ENCODE assay signal across 14 cellular contexts in the genomic region with DNA sequence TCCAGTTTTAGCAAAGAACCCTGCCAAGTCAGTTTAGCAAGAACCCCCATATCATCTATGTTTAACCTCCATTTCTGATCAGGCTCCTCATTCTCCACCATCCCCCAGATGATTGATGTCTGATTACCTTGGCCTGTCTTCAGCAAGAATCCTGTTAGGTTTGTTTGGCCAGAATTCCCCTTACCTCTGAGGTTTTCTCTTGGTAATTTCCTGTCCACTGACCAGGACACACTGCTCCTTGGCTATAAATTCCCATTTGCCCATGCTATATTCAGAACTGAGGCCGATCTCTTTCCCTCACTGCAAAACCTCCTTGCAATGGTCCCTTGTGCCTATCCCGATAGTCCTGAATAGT. TPM values are rescaled to one million over a fixed set of nuclear protein-coding genes. Genes with fewer than 3 reads are reported as not detected.
A peak's percentile ranks its signal among the peaks of the same experiment; 100 is the strongest.
DNase-seq lines count a peak whose midpoint lies in the region; ATAC-seq and TF ChIP-seq lines count a peak whose summit lies in the region.
"Had no signal": no experiment of that assay in that cellular context is flagged by ENCODE, and none has a peak within 500 bp of the region (broad histone marks: within the 10 kb centered on the region; RNA-seq: fewer than 3 reads in every experiment).

No MANE protein-coding gene starts in this region.

- DNase-seq in H9 (no peak), mesenchymal stem cell (no peak), NCI-H2081 treated with DMSO at 0.1 percent for 48 hours (lab: John Stamatoyannopoulos, UW) (no peak), islet precursor cell (no peak)
- no peak for DNase-seq in stimulated activated CD4-positive, alpha-beta T cell treated with anti-CD3 and anti-CD28 coated beads, Interleukin-2, amount 100 ng/mL, for 24 hours
- DNase-seq: cerebellar nuclear complex; esophagus squamous epithelium; NCI-H1436 treated with DMSO at 0.1 percent for 48 hours; stimulated activated naive CD4-positive, alpha-beta T cell treated with Interleukin-2 at 50 U/mL for 16 hours; WERI-Rb-1 had no signal

- no peak overlapping the region for H3K27ac Mint-ChIP-seq in H9
- H3K27ac Mint-ChIP-seq in activated naive CD8-positive, alpha-beta T cell = no peak overlapping the region

- TF ChIP-seq CTCF in H9 (conservative IDR thresholded peaks at IDR 0.05) = no peak

- H3K23ac ChIP-seq in H9 (ENCODE audit: insufficient read length, low read depth, low read length) (no peak overlapping the region), mesenchymal stem cell (ENCODE audit: low read length in 2 of 2) (no peak overlapping the region)

- peaks cover 19% of the 10 kb centered on the region for H3K4me1 ChIP-seq in ACC112 (ENCODE audit: control insufficient read depth, insufficient read depth, low read length, unreplicated experiment)
- H3K4me1 ChIP-seq in H9 (ENCODE audit: insufficient read depth, low read length) = peaks cover 7% of the 10 kb centered on the region; the same call in 1 of the 2 replicates
- H3K4me1 ChIP-seq in mesenchymal stem cell (ENCODE audit: control insufficient read depth, insufficient read depth, low read depth, low read length) = peaks cover 4% of the 10 kb centered on the region

- H3K4me3 ChIP-seq in ACC112 (ENCODE audit: low read depth, low read length) (peak overlapping the region; percentile 74; the same call in 1 of the 2 replicates), mesenchymal stem cell (ENCODE audit: insufficient read depth in 1 of 2, low read depth in 1 of 2, low read length in 2 of 2) (peak overlapping the region in 1 of 2 experiments; percentile 75)

- H3K4me3 Mint-ChIP-seq in H9 = peak overlapping the region; percentile 74 to 78
- H3K4me3 Mint-ChIP-seq in activated naive CD8-positive, alpha-beta T cell = peak overlapping the region; percentile 86

- peaks cover 20 to 27% of the 10 kb centered on the region in 2 experiments for H3K4me1 Mint-ChIP-seq in H9
- H3K4me1 Mint-ChIP-seq in activated naive CD8-positive, alpha-beta T cell (ENCODE audit: low read depth) = peaks cover 41% of the 10 kb centered on the region

- H2BK120ac ChIP-seq in H9 (ENCODE audit: low read depth, low read length, poor library complexity, severe bottlenecking) (no peak overlapping the region), mesenchymal stem cell (ENCODE audit: low read depth, low read length) (no peak overlapping the region)

- H3K14ac ChIP-seq in H9 (ENCODE audit: insufficient read depth, low read length) = no peak overlapping the region
- no peak overlapping the region for H3K14ac ChIP-seq in mesenchymal stem cell (ENCODE audit: low read length in 2 of 2)

- H3K18ac ChIP-seq in H9 (ENCODE audit: insufficient read length, low read depth, low read length) (no peak overlapping the region), mesenchymal stem cell (ENCODE audit: low read depth in 1 of 2, low read length in 2 of 2) (no peak overlapping the region)

- no CpG with 5 or more reads among the region's 2 CpGs for WGBS in H9 (ENCODE audit: extremely low coverage, insufficient read length, low lambda C conversion rate)
- WGBS in mesenchymal stem cell = 87% methylated on average over 2 of the region's 2 CpGs

- H3K27ac ChIP-seq in ACC112 (ENCODE audit: low read depth, low read length) = peak overlapping the region; percentile 56
- H3K27ac ChIP-seq in H9 (ENCODE audit: insufficient read length, low read depth, low read length) = no peak overlapping the region
- H3K27ac ChIP-seq in mesenchymal stem cell (ENCODE audit: low read length, poor library complexity, severe bottlenecking) = no peak overlapping the region
- H3K27ac ChIP-seq: WERI-Rb-1 had no signal

- H4K5ac ChIP-seq in H9 (ENCODE audit: insufficient read length, low read depth, low read length) = no peak overlapping the region

- peaks cover 3% of the 10 kb centered on the region for H3K23me2 ChIP-seq in H9 (ENCODE audit: insufficient read length, low read depth, low read length, poor library complexity, severe bottlenecking)

- H4K8ac ChIP-seq in H9 (replicated peaks; ENCODE audit: insufficient read length, low read depth, low read length) = no peak overlapping the region
- no peak overlapping the region for H4K8ac ChIP-seq in mesenchymal stem cell (ENCODE audit: low read length)

- H3K36me3 Mint-ChIP-seq in H9 (ENCODE audit: insufficient read depth in 1 of 3, low read depth in 3 of 3) = peaks cover 0 to 1% (median 0%) of the 10 kb centered on the region in 3 experiments; a peak in 2 of 7 replicates
- peaks cover 5% of the 10 kb centered on the region for H3K36me3 Mint-ChIP-seq in activated naive CD8-positive, alpha-beta T cell

- no peak overlapping the region for H3K4ac ChIP-seq in H9 (ENCODE audit: low read depth, low read length)
- no peak overlapping the region for H3K4ac ChIP-seq in mesenchymal stem cell (ENCODE audit: low read depth in 1 of 2, low read length in 2 of 2)

- peaks cover 4% of the 10 kb centered on the region in 2 experiments; a peak in 4 of 5 replicates for H3K9me3 Mint-ChIP-seq in H9
- H3K9me3 Mint-ChIP-seq in activated naive CD8-positive, alpha-beta T cell (ENCODE audit: low read depth) = no peaks in the 10 kb centered on the region

- no peak overlapping the region for H3K56ac ChIP-seq in H9 (ENCODE audit: insufficient read length, low read depth, low read length)

- H3K4me2 ChIP-seq in H9 (ENCODE audit: insufficient read depth, insufficient read length, low read length) = peak overlapping the region; percentile 62
- no peak overlapping the region for H3K4me2 ChIP-seq in mesenchymal stem cell (ENCODE audit: low read length, poor library complexity, severe bottlenecking)

- H2BK20ac ChIP-seq in H9 (ENCODE audit: low read depth, low read length, poor library complexity, severe bottlenecking) = no peak overlapping the region

- H3K79me2 ChIP-seq in ACC112 (ENCODE audit: control insufficient read depth, insufficient read depth, low read length, unreplicated experiment) (no peaks in the 10 kb centered on the region), H9 (ENCODE audit: insufficient read depth, low read length) (no peaks in the 10 kb centered on the region)

- H4K91ac ChIP-seq in H9 (ENCODE audit: insufficient read length, low read depth, low read length) (no peak overlapping the region), mesenchymal stem cell (ENCODE audit: low read length) (no peak overlapping the region)

- peak overlapping the region; percentile 26 for H2AFZ ChIP-seq in ACC112 (ENCODE audit: low read length, unreplicated experiment)
- no peak overlapping the region for H2AFZ ChIP-seq in H9 (ENCODE audit: low read length)
- no peak overlapping the region for H2AFZ ChIP-seq in mesenchymal stem cell (ENCODE audit: low read depth, low read length)

- no peak overlapping the region for H2BK12ac ChIP-seq in H9 (ENCODE audit: insufficient read length, low read depth, low read length)
- H2BK12ac ChIP-seq in mesenchymal stem cell (ENCODE audit: low read length in 2 of 2) = no peak overlapping the region

- H2BK15ac ChIP-seq in H9 (ENCODE audit: low read depth, low read length) = no peak overlapping the region
- no peak overlapping the region for H2BK15ac ChIP-seq in mesenchymal stem cell (ENCODE audit: low read depth, poor library complexity, severe bottlenecking)

- H3K27me3 Mint-ChIP-seq in H9 (ENCODE audit: low read depth) = peaks cover 38% of the 10 kb centered on the region
- H3K27me3 Mint-ChIP-seq in activated naive CD8-positive, alpha-beta T cell = peaks cover 28% of the 10 kb centered on the region

- no peak overlapping the region for H3K9ac ChIP-seq in H9 (ENCODE audit: extremely low read depth, insufficient read length, low read length)
- peak overlapping the region; percentile 74 for H3K9ac ChIP-seq in mesenchymal stem cell (ENCODE audit: low read length)

- H2AK5ac ChIP-seq in H9 (ENCODE audit: insufficient read length, low read length) (no peak overlapping the region), mesenchymal stem cell (ENCODE audit: low read length, severe bottlenecking) (no peak overlapping the region)

- no peaks in the 10 kb centered on the region for H4K20me1 ChIP-seq in H9 (ENCODE audit: control insufficient read depth, insufficient read depth, insufficient read length)
- H4K20me1 ChIP-seq: BLaER1 treated with 17β-estradiol and CSF1 and Interleukin-3, amounts not matched to agents 10 nM and 100 nM had no signal

- no peak for ATAC-seq in GM19397 (IDR thresholded peaks at IDR 0.05; ENCODE audit: unreplicated experiment)

- no peak overlapping the region for H3T11ph ChIP-seq in H9 (ENCODE audit: low read length)

- H3K79me1 ChIP-seq in H9 (ENCODE audit: insufficient read depth, low read depth, low read length, poor library complexity, severe bottlenecking) (no peaks in the 10 kb centered on the region), mesenchymal stem cell (replicated peaks; ENCODE audit: low read length, poor library complexity, severe bottlenecking) (no peaks in the 10 kb centered on the region)

- H2BK5ac ChIP-seq in H9 (ENCODE audit: insufficient read length, low read length) (no peak overlapping the region), mesenchymal stem cell (ENCODE audit: low read depth, low read length, poor library complexity, severe bottlenecking) (no peak overlapping the region)

- no peaks in the 10 kb centered on the region for H3K9me3 ChIP-seq in H9 (ENCODE audit: control insufficient read depth, low read depth, low read length)
- H3K9me3 ChIP-seq in mesenchymal stem cell (ENCODE audit: control insufficient read depth, low read length) = no peaks in the 10 kb centered on the region
- H3K9me3 ChIP-seq: esophagus squamous epithelium had no signal

- no peaks in the 10 kb centered on the region for H3K27me3 ChIP-seq in ACC112 (ENCODE audit: insufficient read depth, low read length)
- no peaks in the 10 kb centered on the region; the same call in 1 of the 2 replicates for H3K27me3 ChIP-seq in H9 (ENCODE audit: insufficient read depth, low read length)
- no peaks in the 10 kb centered on the region for H3K27me3 ChIP-seq in mesenchymal stem cell (ENCODE audit: control insufficient read depth in 1 of 2, insufficient read depth in 1 of 2, low read length in 2 of 2)

- H3K36me3 ChIP-seq in ACC112 (ENCODE audit: insufficient read depth, low read length) = no peaks in the 10 kb centered on the region
- peaks cover 0 to 4% of the 10 kb centered on the region in 2 experiments for H3K36me3 ChIP-seq in mesenchymal stem cell (ENCODE audit: control insufficient read depth in 1 of 2, insufficient read depth in 2 of 2, low read depth in 1 of 2, low read length in 2 of 2)
- H3K36me3 ChIP-seq: BLaER1 treated with 17β-estradiol and CSF1 and Interleukin-3, amounts not matched to agents 10 nM and 100 nM; esophagus squamous epithelium; WERI-Rb-1 had no signal

RNA-seq across cellular contexts. Expression of gene ZNF311, which starts 27.0 kb away (rescaled TPM):
- 0.57 and 0.68 TPM in 2 replicates for total RNA-seq in H9 (2021)
- 0.10 TPM for polyA plus RNA-seq in mesenchymal stem cell (2013, experiment 1 of 2)
- 0.21 TPM for polyA plus RNA-seq in mesenchymal stem cell (2013, experiment 2 of 2)

RNA-seq across cellular contexts. Expression of gene TRIM27, which starts 54.3 kb away (rescaled TPM):
- total RNA-seq in H9 (2021) = 93.1 and 98.2 TPM in 2 replicates
- polyA plus RNA-seq in mesenchymal stem cell (2013, experiment 1 of 2) = 31.0 TPM
- polyA plus RNA-seq in mesenchymal stem cell (2013, experiment 2 of 2) = 31.4 TPM
